In the genomic region with DNA sequence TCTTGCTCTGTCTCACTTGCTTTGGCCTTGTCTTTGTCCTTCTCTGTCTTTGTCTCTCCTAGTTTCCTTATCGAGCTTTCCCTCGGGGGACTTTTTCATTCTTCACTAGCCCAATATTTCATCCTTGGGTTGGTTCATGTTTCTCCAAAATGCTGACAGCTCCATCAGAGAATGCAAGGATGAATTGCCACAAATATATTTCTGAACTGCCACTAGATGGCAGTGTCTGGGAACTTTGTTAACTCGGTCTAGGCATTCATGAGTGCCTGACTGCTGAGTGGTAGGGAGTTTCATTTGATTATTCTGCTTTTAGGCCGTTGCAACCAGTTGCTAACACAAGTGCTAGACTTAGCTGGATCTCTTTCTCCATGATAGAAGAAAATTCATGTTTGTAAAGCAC, we compare ENCODE assay signal across 8 cellular contexts.
A peak's percentile ranks its signal among the peaks of the same experiment; 100 is the strongest.
DNase-seq lines count a peak whose midpoint lies in the region; TF ChIP-seq lines count a peak whose summit lies in the region.

No MANE protein-coding gene starts in this region.

- TF ChIP-seq CTCF in BE2C (IDR thresholded peaks at IDR 0.05; ENCODE audit: low read depth, low read length) (peak; percentile 59), KMS-11 (conservative IDR thresholded peaks at IDR 0.05; ENCODE audit: low read depth, low read length) (peak; percentile 65), brain microvascular endothelial cell (IDR thresholded peaks at IDR 0.05; ENCODE audit: low read depth, low read length, missing control alignments) (peak; percentile 67)

- no peaks in the 10 kb centered on the region for H3K36me3 ChIP-seq in BE2C
- H3K36me3 ChIP-seq in KMS-11 (ENCODE audit: insufficient read depth): no peaks in the 10 kb centered on the region
- H3K36me3 ChIP-seq in brain microvascular endothelial cell (replicated peaks): no peaks in the 10 kb centered on the region

- H3K79me2 ChIP-seq in KMS-11 (ENCODE audit: insufficient read depth, low read depth): no peaks in the 10 kb centered on the region

- no peaks in the 10 kb centered on the region for H3K27me3 ChIP-seq in BE2C
- H3K27me3 ChIP-seq in KMS-11 (ENCODE audit: insufficient read depth, low read depth): no peaks in the 10 kb centered on the region
- H3K27me3 ChIP-seq in brain microvascular endothelial cell (replicated peaks): no peaks in the 10 kb centered on the region

- no peaks in the 10 kb centered on the region for H4K20me1 ChIP-seq in KMS-11 (ENCODE audit: insufficient read depth)

- in situ Hi-C loops in brain microvascular endothelial cell (cut with HindIII; ENCODE audit: low pct_ligation_motif_present, low sequenced_read_pairs): no loop called here

- H3K27ac ChIP-seq in KMS-11 (no peak overlapping the region), brain microvascular endothelial cell (no peak overlapping the region)

- H3K9me3 ChIP-seq in BE2C: no peaks in the 10 kb centered on the region

- no peak overlapping the region for H2AFZ ChIP-seq in KMS-11 (ENCODE audit: low read depth)

- H3K4me3 ChIP-seq in BE2C (ENCODE audit: low read depth, low read length) (no peak overlapping the region), KMS-11 (IDR thresholded peaks at IDR 0.05; ENCODE audit: insufficient read depth, low read depth, low read length) (no peak overlapping the region), brain microvascular endothelial cell (ENCODE audit: low read depth, low read length) (no peak overlapping the region)

- H3K4me2 ChIP-seq in KMS-11: no peak overlapping the region

- H3K4me1 ChIP-seq in BE2C (no peaks in the 10 kb centered on the region), KMS-11 (ENCODE audit: low read depth, poor library complexity, severe bottlenecking) (no peaks in the 10 kb centered on the region)

- H3K9ac ChIP-seq in KMS-11: no peak overlapping the region

- peak; percentile 19 for DNase-seq in BE2C
- DNase-seq in GM19238 (ENCODE audit: insufficient read length, low spot score): peak; percentile 39
- peak; percentile 28 for DNase-seq in brain microvascular endothelial cell
- DNase-seq in inferior parietal cortex (ENCODE audit: extremely low spot score): peak; percentile 66
- peak; percentile 52 for DNase-seq in stromal cell of bone marrow (ENCODE audit: low read depth)
- DNase-seq in NCI-H526 treated with DMSO at 0.1 percent for 48 hours (lab: John Stamatoyannopoulos, UW): no peak
- no peak for DNase-seq in amniotic stem cell (lab: John Stamatoyannopoulos, UW)

Comparison
In these comparisons a context has a peak if more than half of its experiments do, and no peak if none do; other contexts are left out.
1. DNase-seq: peak in BE2C (single experiment), GM19238 (single experiment), brain microvascular endothelial cell (single experiment), inferior parietal cortex (single experiment) and stromal cell of bone marrow (single experiment); none in NCI-H526 treated with DMSO at 0.1 percent for 48 hours (single experiment) and amniotic stem cell (single experiment).
2. Peak in every context shown above with its lines, with median percentiles within 50 percentile points of each other: CTCF ChIP-seq.